ENCODE assay signal across 27 cellular contexts in genomic region chr1:3089490-3089889, GRCh38. TPM values are rescaled to one million over a fixed set of nuclear protein-coding genes. Genes with fewer than 3 reads are reported as not detected.
"Had no signal": no experiment of that assay in that cellular context is flagged by ENCODE, and none has a peak within 500 bp of the region (broad histone marks: within the 10 kb centered on the region; RNA-seq: fewer than 3 reads in every experiment).

No MANE protein-coding gene starts in this region.

- H3K4me1 Mint-ChIP-seq: endodermal cell, mesothelial cell of epicardium had no signal

- H3K27me3 ChIP-seq: colonic mucosa, heart right ventricle had no signal

- H3K4me1 ChIP-seq: colonic mucosa, esophagus squamous epithelium, gastrocnemius medialis, left lung, lower lobe of right lung had no signal

- DNase-seq: colonic mucosa; cortex of kidney; effector CD8-positive, alpha-beta T cell; effector memory CD8-positive, alpha-beta T cell; endodermal cell; erythroblast; esophagus squamous epithelium; foreskin fibroblast; foreskin melanocyte; gastrocnemius medialis; glutamatergic neuron; head of caudate nucleus; heart right ventricle; hippocampal formation; left cardiac atrium; left lung; left ventricle myocardium superior; lower lobe of right lung; mesenchymal stem cell; mucosa of descending colon had no signal

- H3K9me3 Mint-ChIP-seq: dendritic cell treated with granulocyte-macrophage colony-stimulating factor and Interleukin-4, amounts not matched to agents 40 ng/mL and 50 ng/mL, for 4 days; effector memory CD8-positive, alpha-beta T cell; endodermal cell; mesothelial cell of epicardium had no signal

- H3K27ac ChIP-seq: colonic mucosa, epithelial cell of prostate, esophagus squamous epithelium, gastrocnemius medialis, heart right ventricle, left lung, lower lobe of right lung had no signal

- H3K36me3 Mint-ChIP-seq: mesothelial cell of epicardium had no signal

- H3K27ac Mint-ChIP-seq: dendritic cell treated with granulocyte-macrophage colony-stimulating factor and Interleukin-4, amounts not matched to agents 40 ng/mL and 50 ng/mL, for 4 days; effector memory CD8-positive, alpha-beta T cell; endodermal cell; mesothelial cell of epicardium had no signal

- H3K36me3 ChIP-seq: colonic mucosa, esophagus squamous epithelium, gastrocnemius medialis, heart right ventricle, left lung, lower lobe of right lung had no signal

- H3K4me3 Mint-ChIP-seq: dendritic cell treated with granulocyte-macrophage colony-stimulating factor and Interleukin-4, amounts not matched to agents 40 ng/mL and 50 ng/mL, for 4 days; effector memory CD8-positive, alpha-beta T cell; endodermal cell; mesothelial cell of epicardium had no signal

- H3K4me3 ChIP-seq: colonic mucosa, esophagus squamous epithelium, gastrocnemius medialis, heart right ventricle, left lung, lower lobe of right lung, mucosa of descending colon had no signal

- H3K9me3 ChIP-seq: colonic mucosa, esophagus squamous epithelium, gastrocnemius medialis, heart right ventricle, left lung, lower lobe of right lung, mucosa of descending colon had no signal

- ATAC-seq: effector memory CD8-positive, alpha-beta T cell; esophagus mucosa; gastrocnemius medialis; heart right ventricle; left cardiac atrium; left lung; left ventricle myocardium superior; lower lobe of right lung; mucosa of descending colon had no signal

RNA-seq across cellular contexts. Expression of gene PRDM16, which starts 20.5 kb away (rescaled TPM):
- total RNA-seq: dermis microvascular lymphatic vessel endothelial cell, lung microvascular endothelial cell, myocyte had no signal
